Comparison of ENCODE assay signal across 1 cellular context in genomic region chr12:92003701-92004100, GRCh38.
TF ChIP-seq lines count a peak whose summit lies in the region.

No MANE protein-coding gene starts in this region.

TF ChIP-seq in K562, 482 proteins besides CTCF, POLR2A, EP300 and RAD21 (continued from another document and continues in another):
- TF ChIP-seq, protein P1, sequence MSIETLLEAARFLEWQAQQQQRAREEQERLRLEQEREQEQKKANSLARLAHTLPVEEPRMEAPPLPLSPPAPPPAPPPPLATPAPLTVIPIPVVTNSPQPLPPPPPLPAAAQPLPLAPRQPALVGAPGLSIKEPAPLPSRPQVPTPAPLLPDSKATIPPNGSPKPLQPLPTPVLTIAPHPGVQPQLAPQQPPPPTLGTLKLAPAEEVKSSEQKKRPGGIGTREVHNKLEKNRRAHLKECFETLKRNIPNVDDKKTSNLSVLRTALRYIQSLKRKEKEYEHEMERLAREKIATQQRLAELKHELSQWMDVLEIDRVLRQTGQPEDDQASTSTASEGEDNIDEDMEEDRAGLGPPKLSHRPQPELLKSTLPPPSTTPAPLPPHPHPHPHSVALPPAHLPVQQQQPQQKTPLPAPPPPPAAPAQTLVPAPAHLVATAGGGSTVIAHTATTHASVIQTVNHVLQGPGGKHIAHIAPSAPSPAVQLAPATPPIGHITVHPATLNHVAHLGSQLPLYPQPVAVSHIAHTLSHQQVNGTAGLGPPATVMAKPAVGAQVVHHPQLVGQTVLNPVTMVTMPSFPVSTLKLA (conservative IDR thresholded peaks at IDR 0.05), result 0 out of 4 replicates have a peak, but pooled peaks of 1 of the 2 experiments have one; percentile 26
- TF ChIP-seq ZNF274 (IDR thresholded peaks at IDR 0.05; ENCODE audit: borderline replicate concordance, low read depth, low read length) (no peak), LEF1 (IDR thresholded peaks at IDR 0.05) (peak; percentile 86; the same call in 1 of the 2 replicates), CBFB (CRISPR knock-in tag; IDR thresholded peaks at IDR 0.05) (no peak), MYNN (IDR thresholded peaks at IDR 0.05) (0 out of 2 replicates have a peak, but pooled peaks have one; percentile 23), MYNN (CRISPR knock-in tag; IDR thresholded peaks at IDR 0.05) (no peak), ETV5 (CRISPR knock-in tag; IDR thresholded peaks at IDR 0.05; ENCODE audit: low read depth) (no peak), KHSRP (IDR thresholded peaks at IDR 0.05) (peak; percentile 40; the same call in 1 of the 2 replicates), FOXM1 (IDR thresholded peaks at IDR 0.05; ENCODE audit: low read depth) (peak; percentile 72; the same call in 1 of the 2 replicates), FOXM1 (CRISPR knock-in tag; IDR thresholded peaks at IDR 0.05; ENCODE audit: low read depth) (no peak), TRIM24 (IDR thresholded peaks at IDR 0.05) (peak; percentile 76 to 83), ARID1B (IDR thresholded peaks at IDR 0.05) (peak; percentile 95), NFE2 (IDR thresholded peaks at IDR 0.05; ENCODE audit: low read depth) (peak; percentile 79), ZNF583 (CRISPR knock-in tag; IDR thresholded peaks at IDR 0.05) (no peak), BCOR (IDR thresholded peaks at IDR 0.05) (0 out of 2 replicates have a peak, but pooled peaks have one; percentile 15), CTBP1 (IDR thresholded peaks at IDR 0.05; ENCODE audit: borderline replicate concordance) (0 out of 2 replicates have a peak, but pooled peaks have one; percentile 24), DACH1 (IDR thresholded peaks at IDR 0.05; ENCODE audit: partially characterized antibody) (peak; percentile 11), TEAD4 (IDR thresholded peaks at IDR 0.05; ENCODE audit: low read length) (peak; percentile 91), TEAD4 (CRISPR knock-in tag; IDR thresholded peaks at IDR 0.05; ENCODE audit: borderline replicate concordance) (no peak), MTA2 (IDR thresholded peaks at IDR 0.05; ENCODE audit: low read depth) (peak; percentile 74), HMGN3 (IDR thresholded peaks at IDR 0.05; ENCODE audit: borderline replicate concordance, extremely low read depth, insufficient read length, low read depth, low read length) (peak; percentile 45), GTF2A2 (tag; IDR thresholded peaks at IDR 0.05) (no peak), ZBTB2 (IDR thresholded peaks at IDR 0.05) (peak; percentile 69; the same call in 1 of the 2 replicates), HDAC1 (IDR thresholded peaks at IDR 0.05) (peak in 1 of 2 experiments; percentile 58; a peak in 2 of 4 replicates), YY1 (IDR thresholded peaks at IDR 0.05; ENCODE audit: borderline replicate concordance in 1 of 3, control insufficient read depth in 1 of 3, extremely low read depth in 1 of 3, insufficient read depth in 3 of 3, insufficient read length in 1 of 3, insufficient replicate concordance in 2 of 3, low read depth in 1 of 3, low read length in 2 of 3) (no peak), ESRRB (CRISPR knock-in tag; IDR thresholded peaks at IDR 0.05; ENCODE audit: borderline replicate concordance) (no peak), JUNB (CRISPR knock-in tag; conservative IDR thresholded peaks at IDR 0.05) (no peak), ZNF239 (CRISPR knock-in tag; IDR thresholded peaks at IDR 0.05) (no peak), RCOR1 (IDR thresholded peaks at IDR 0.05; ENCODE audit: borderline replicate concordance in 1 of 2, low read depth in 2 of 2, low read length in 2 of 2) (peak; percentile 11 to 77; a peak in 3 of 4 replicates), ZNF318 (IDR thresholded peaks at IDR 0.05; ENCODE audit: borderline replicate concordance in 1 of 2, low read depth in 1 of 2) (no peak), CREM (IDR thresholded peaks at IDR 0.05; ENCODE audit: low read depth) (peak; percentile 43; the same call in 1 of the 2 replicates), ZKSCAN8 (CRISPR knock-in tag; IDR thresholded peaks at IDR 0.05) (no peak), ARNT (IDR thresholded peaks at IDR 0.05) (peak in 1 of 2 experiments; percentile 63; a peak in 1 of 4 replicates)
- TF ChIP-seq, protein P2, sequence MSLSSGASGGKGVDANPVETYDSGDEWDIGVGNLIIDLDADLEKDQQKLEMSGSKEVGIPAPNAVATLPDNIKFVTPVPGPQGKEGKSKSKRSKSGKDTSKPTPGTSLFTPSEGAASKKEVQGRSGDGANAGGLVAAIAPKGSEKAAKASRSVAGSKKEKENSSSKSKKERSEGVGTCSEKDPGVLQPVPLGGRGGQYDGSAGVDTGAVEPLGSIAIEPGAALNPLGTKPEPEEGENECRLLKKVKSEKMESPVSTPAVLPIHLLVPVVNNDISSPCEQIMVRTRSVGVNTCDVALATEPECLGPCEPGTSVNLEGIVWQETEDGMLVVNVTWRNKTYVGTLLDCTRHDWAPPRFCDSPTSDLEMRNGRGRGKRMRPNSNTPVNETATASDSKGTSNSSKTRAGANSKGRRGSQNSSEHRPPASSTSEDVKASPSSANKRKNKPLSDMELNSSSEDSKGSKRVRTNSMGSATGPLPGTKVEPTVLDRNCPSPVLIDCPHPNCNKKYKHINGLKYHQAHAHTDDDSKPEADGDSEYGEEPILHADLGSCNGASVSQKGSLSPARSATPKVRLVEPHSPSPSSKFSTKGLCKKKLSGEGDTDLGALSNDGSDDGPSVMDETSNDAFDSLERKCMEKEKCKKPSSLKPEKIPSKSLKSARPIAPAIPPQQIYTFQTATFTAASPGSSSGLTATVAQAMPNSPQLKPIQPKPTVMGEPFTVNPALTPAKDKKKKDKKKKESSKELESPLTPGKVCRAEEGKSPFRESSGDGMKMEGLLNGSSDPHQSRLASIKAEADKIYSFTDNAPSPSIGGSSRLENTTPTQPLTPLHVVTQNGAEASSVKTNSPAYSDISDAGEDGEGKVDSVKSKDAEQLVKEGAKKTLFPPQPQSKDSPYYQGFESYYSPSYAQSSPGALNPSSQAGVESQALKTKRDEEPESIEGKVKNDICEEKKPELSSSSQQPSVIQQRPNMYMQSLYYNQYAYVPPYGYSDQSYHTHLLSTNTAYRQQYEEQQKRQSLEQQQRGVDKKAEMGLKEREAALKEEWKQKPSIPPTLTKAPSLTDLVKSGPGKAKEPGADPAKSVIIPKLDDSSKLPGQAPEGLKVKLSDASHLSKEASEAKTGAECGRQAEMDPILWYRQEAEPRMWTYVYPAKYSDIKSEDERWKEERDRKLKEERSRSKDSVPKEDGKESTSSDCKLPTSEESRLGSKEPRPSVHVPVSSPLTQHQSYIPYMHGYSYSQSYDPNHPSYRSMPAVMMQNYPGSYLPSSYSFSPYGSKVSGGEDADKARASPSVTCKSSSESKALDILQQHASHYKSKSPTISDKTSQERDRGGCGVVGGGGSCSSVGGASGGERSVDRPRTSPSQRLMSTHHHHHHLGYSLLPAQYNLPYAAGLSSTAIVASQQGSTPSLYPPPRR (CRISPR knock-in tag; IDR thresholded peaks at IDR 0.05; ENCODE audit: borderline replicate concordance), result no peak
- TF ChIP-seq, protein P3, sequence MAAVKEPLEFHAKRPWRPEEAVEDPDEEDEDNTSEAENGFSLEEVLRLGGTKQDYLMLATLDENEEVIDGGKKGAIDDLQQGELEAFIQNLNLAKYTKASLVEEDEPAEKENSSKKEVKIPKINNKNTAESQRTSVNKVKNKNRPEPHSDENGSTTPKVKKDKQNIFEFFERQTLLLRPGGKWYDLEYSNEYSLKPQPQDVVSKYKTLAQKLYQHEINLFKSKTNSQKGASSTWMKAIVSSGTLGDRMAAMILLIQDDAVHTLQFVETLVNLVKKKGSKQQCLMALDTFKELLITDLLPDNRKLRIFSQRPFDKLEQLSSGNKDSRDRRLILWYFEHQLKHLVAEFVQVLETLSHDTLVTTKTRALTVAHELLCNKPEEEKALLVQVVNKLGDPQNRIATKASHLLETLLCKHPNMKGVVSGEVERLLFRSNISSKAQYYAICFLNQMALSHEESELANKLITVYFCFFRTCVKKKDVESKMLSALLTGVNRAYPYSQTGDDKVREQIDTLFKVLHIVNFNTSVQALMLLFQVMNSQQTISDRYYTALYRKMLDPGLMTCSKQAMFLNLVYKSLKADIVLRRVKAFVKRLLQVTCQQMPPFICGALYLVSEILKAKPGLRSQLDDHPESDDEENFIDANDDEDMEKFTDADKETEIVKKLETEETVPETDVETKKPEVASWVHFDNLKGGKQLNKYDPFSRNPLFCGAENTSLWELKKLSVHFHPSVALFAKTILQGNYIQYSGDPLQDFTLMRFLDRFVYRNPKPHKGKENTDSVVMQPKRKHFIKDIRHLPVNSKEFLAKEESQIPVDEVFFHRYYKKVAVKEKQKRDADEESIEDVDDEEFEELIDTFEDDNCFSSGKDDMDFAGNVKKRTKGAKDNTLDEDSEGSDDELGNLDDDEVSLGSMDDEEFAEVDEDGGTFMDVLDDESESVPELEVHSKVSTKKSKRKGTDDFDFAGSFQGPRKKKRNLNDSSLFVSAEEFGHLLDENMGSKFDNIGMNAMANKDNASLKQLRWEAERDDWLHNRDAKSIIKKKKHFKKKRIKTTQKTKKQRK (IDR thresholded peaks at IDR 0.05; ENCODE audit: borderline replicate concordance, low read depth, low read length), result no peak
- TF ChIP-seq, protein P4, sequence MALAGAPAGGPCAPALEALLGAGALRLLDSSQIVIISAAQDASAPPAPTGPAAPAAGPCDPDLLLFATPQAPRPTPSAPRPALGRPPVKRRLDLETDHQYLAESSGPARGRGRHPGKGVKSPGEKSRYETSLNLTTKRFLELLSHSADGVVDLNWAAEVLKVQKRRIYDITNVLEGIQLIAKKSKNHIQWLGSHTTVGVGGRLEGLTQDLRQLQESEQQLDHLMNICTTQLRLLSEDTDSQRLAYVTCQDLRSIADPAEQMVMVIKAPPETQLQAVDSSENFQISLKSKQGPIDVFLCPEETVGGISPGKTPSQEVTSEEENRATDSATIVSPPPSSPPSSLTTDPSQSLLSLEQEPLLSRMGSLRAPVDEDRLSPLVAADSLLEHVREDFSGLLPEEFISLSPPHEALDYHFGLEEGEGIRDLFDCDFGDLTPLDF (CRISPR knock-in tag; IDR thresholded peaks at IDR 0.05), result no peak
- TF ChIP-seq, protein P5, sequence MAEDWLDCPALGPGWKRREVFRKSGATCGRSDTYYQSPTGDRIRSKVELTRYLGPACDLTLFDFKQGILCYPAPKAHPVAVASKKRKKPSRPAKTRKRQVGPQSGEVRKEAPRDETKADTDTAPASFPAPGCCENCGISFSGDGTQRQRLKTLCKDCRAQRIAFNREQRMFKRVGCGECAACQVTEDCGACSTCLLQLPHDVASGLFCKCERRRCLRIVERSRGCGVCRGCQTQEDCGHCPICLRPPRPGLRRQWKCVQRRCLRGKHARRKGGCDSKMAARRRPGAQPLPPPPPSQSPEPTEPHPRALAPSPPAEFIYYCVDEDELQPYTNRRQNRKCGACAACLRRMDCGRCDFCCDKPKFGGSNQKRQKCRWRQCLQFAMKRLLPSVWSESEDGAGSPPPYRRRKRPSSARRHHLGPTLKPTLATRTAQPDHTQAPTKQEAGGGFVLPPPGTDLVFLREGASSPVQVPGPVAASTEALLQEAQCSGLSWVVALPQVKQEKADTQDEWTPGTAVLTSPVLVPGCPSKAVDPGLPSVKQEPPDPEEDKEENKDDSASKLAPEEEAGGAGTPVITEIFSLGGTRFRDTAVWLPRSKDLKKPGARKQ (CRISPR knock-in tag; IDR thresholded peaks at IDR 0.05), result no peak
